ENCODE assay signal across 9 cellular contexts in genomic region chr11:119641991-119642745, GRCh38.
DNase-seq lines count a peak whose midpoint lies in the region; ATAC-seq and TF ChIP-seq lines count a peak whose summit lies in the region.
"Had no signal": no experiment of that assay in that cellular context is flagged by ENCODE, and none has a peak within 500 bp of the region (broad histone marks: within the 10 kb centered on the region; RNA-seq: fewer than 3 reads in every experiment).

No MANE protein-coding gene starts in this region.

- H3K4me1 ChIP-seq in adrenal gland (replicated peaks in 1 of 2) (no peaks in the 10 kb centered on the region), lung (ENCODE audit: control insufficient read depth in 2 of 2, insufficient read depth in 2 of 2, low read length in 2 of 2) (no peaks in the 10 kb centered on the region)

- H3K4me1 Mint-ChIP-seq in activated T-cell treated with anti-CD3 and anti-CD28 coated beads, Interleukin-2, amount 50 U/mL, for 72 hours (ENCODE audit: low read depth): no peaks in the 10 kb centered on the region
- H3K4me1 Mint-ChIP-seq in activated T-cell treated with anti-CD3 and anti-CD28 coated beads, Interleukin-2, amount 50 U/mL, for 24 hours (ENCODE audit: low read depth): no peaks in the 10 kb centered on the region
- H3K4me1 Mint-ChIP-seq in effector memory CD8-positive, alpha-beta T cell (ENCODE audit: low read depth in 2 of 2): no peaks in the 10 kb centered on the region
- H3K4me1 Mint-ChIP-seq: activated naive CD4-positive, alpha-beta T cell treated with anti-CD3 and anti-CD28 coated beads, Interleukin-2, amount 50 U/mL, for 24 hours had no signal

- H3K9me3 Mint-ChIP-seq in activated T-cell treated with anti-CD3 and anti-CD28 coated beads, Interleukin-2, amount 50 U/mL, for 72 hours: no peaks in the 10 kb centered on the region
- H3K9me3 Mint-ChIP-seq in activated T-cell treated with anti-CD3 and anti-CD28 coated beads, Interleukin-2, amount 50 U/mL, for 24 hours: no peaks in the 10 kb centered on the region
- H3K9me3 Mint-ChIP-seq in effector memory CD8-positive, alpha-beta T cell: no peaks in the 10 kb centered on the region
- H3K9me3 Mint-ChIP-seq: activated naive CD4-positive, alpha-beta T cell treated with anti-CD3 and anti-CD28 coated beads, Interleukin-2, amount 50 U/mL, for 24 hours had no signal

- TF ChIP-seq POLR2A in adrenal gland (IDR thresholded peaks at IDR 0.05): no peak

- H3K36me3 Mint-ChIP-seq in activated T-cell treated with anti-CD3 and anti-CD28 coated beads, Interleukin-2, amount 50 U/mL, for 72 hours (ENCODE audit: insufficient read depth in 2 of 2): no peaks in the 10 kb centered on the region
- no peaks in the 10 kb centered on the region for H3K36me3 Mint-ChIP-seq in activated T-cell treated with anti-CD3 and anti-CD28 coated beads, Interleukin-2, amount 50 U/mL, for 24 hours (ENCODE audit: low read depth)
- H3K36me3 Mint-ChIP-seq in effector memory CD8-positive, alpha-beta T cell (ENCODE audit: insufficient read depth): no peaks in the 10 kb centered on the region
- H3K36me3 Mint-ChIP-seq: activated naive CD4-positive, alpha-beta T cell treated with anti-CD3 and anti-CD28 coated beads, Interleukin-2, amount 50 U/mL, for 24 hours had no signal

- 67 to 72% (median 70%) methylated on average over 10 to 11 of the region's 12 CpGs for WGBS in adrenal gland, 4 donors
- WGBS in lung, 2 donors: 66 to 73% methylated on average over 11 to 12 of the region's 12 CpGs

- no peak overlapping the region for H3K27ac Mint-ChIP-seq in activated T-cell treated with anti-CD3 and anti-CD28 coated beads, Interleukin-2, amount 50 U/mL, for 72 hours
- no peak overlapping the region for H3K27ac Mint-ChIP-seq in activated T-cell treated with anti-CD3 and anti-CD28 coated beads, Interleukin-2, amount 50 U/mL, for 24 hours
- H3K27ac Mint-ChIP-seq in effector memory CD8-positive, alpha-beta T cell: no peak overlapping the region
- H3K27ac Mint-ChIP-seq: activated naive CD4-positive, alpha-beta T cell treated with anti-CD3 and anti-CD28 coated beads, Interleukin-2, amount 50 U/mL, for 24 hours had no signal

- no peaks in the 10 kb centered on the region for H3K27me3 Mint-ChIP-seq in activated T-cell treated with anti-CD3 and anti-CD28 coated beads, Interleukin-2, amount 50 U/mL, for 72 hours (ENCODE audit: low read depth)
- H3K27me3 Mint-ChIP-seq in activated T-cell treated with anti-CD3 and anti-CD28 coated beads, Interleukin-2, amount 50 U/mL, for 24 hours: peaks cover 2% of the 10 kb centered on the region
- H3K27me3 Mint-ChIP-seq in effector memory CD8-positive, alpha-beta T cell: peaks cover 18 to 52% of the 10 kb centered on the region in 2 donors

- no peaks in the 10 kb centered on the region for H3K9me3 ChIP-seq in adrenal gland (replicated peaks in 1 of 3)
- H3K9me3 ChIP-seq in lung (ENCODE audit: control insufficient read depth in 2 of 2, insufficient read depth in 1 of 2, low read length in 1 of 2): no peaks in the 10 kb centered on the region

- H3K27ac ChIP-seq in adrenal gland (no peak overlapping the region), lung (ENCODE audit: low read depth in 1 of 2, low read length in 1 of 2) (no peak overlapping the region)

- H3K4me3 ChIP-seq in adrenal gland (no peak overlapping the region), lung (no peak overlapping the region)

- ATAC-seq in activated T-cell treated with anti-CD3 and anti-CD28 coated beads, Interleukin-2, amount 50 U/mL, for 72 hours (replicated peaks in 1 of 2): no peak
- ATAC-seq in lung (ENCODE audit: insufficient read depth, low FRiP score) (no peak), GM19023 (IDR thresholded peaks at IDR 0.05; ENCODE audit: unreplicated experiment) (no peak)
- no peak for ATAC-seq in effector memory CD8-positive, alpha-beta T cell (replicated peaks)

- DNase-seq in activated T-cell treated with anti-CD3 and anti-CD28 coated beads, Interleukin-2, amount 50 U/mL, for 72 hours: peak; percentile 14 to 21
- DNase-seq in activated T-cell treated with anti-CD3 and anti-CD28 coated beads, Interleukin-2, amount 50 U/mL, for 24 hours: no peak
- DNase-seq in MV-4-11 (lab: John Stamatoyannopoulos, UW): peak; percentile 26
- DNase-seq in adrenal gland: no peak
- no peak for DNase-seq in lung (ENCODE audit: low spot score)
- no peak for DNase-seq in effector memory CD8-positive, alpha-beta T cell
- no peak for DNase-seq in activated CD8-positive, alpha-beta memory T cell treated with anti-CD3 and anti-CD28 coated beads for 24 hours

- H3K27me3 ChIP-seq in adrenal gland (no peaks in the 10 kb centered on the region), lung (ENCODE audit: control insufficient read depth, insufficient read depth) (no peaks in the 10 kb centered on the region)

- TF ChIP-seq CTCF in adrenal gland (IDR thresholded peaks at IDR 0.05): peak in 5 of 6 experiments; percentile 15 to 43 (median 31)
- TF ChIP-seq CTCF in lung (IDR thresholded peaks at IDR 0.05; ENCODE audit: control extremely low read depth, extremely low read depth): peak; percentile 4

- H3K4me3 Mint-ChIP-seq in activated T-cell treated with anti-CD3 and anti-CD28 coated beads, Interleukin-2, amount 50 U/mL, for 72 hours: no peak overlapping the region
- no peak overlapping the region for H3K4me3 Mint-ChIP-seq in activated T-cell treated with anti-CD3 and anti-CD28 coated beads, Interleukin-2, amount 50 U/mL, for 24 hours
- no peak overlapping the region for H3K4me3 Mint-ChIP-seq in effector memory CD8-positive, alpha-beta T cell
- H3K4me3 Mint-ChIP-seq: activated naive CD4-positive, alpha-beta T cell treated with anti-CD3 and anti-CD28 coated beads, Interleukin-2, amount 50 U/mL, for 24 hours had no signal

- no peaks in the 10 kb centered on the region for H3K36me3 ChIP-seq in adrenal gland (replicated peaks in 1 of 2)
- H3K36me3 ChIP-seq in lung (ENCODE audit: control insufficient read depth in 2 of 2, insufficient read depth in 2 of 2, low read length in 2 of 2): no peaks in the 10 kb centered on the region

- intact Hi-C loops in adrenal gland (cut with DNase I): no loop called here

Comparison
In these comparisons a context has a peak if more than half of its experiments do, and no peak if none do; other contexts are left out.
1. DNase-seq: peak in activated T-cell treated with anti-CD3 and anti-CD28 coated beads, Interleukin-2, amount 50 U/mL, for 72 hours (2 of 2) and MV-4-11 (single experiment); none in activated T-cell treated with anti-CD3 and anti-CD28 coated beads, Interleukin-2, amount 50 U/mL, for 24 hours (single experiment), adrenal gland (0 of 7), lung (single experiment), effector memory CD8-positive, alpha-beta T cell (0 of 3) and activated CD8-positive, alpha-beta memory T cell treated with anti-CD3 and anti-CD28 coated beads for 24 hours (single experiment).